Comparison of ENCODE assay signal across 14 cellular contexts in the genomic region with DNA sequence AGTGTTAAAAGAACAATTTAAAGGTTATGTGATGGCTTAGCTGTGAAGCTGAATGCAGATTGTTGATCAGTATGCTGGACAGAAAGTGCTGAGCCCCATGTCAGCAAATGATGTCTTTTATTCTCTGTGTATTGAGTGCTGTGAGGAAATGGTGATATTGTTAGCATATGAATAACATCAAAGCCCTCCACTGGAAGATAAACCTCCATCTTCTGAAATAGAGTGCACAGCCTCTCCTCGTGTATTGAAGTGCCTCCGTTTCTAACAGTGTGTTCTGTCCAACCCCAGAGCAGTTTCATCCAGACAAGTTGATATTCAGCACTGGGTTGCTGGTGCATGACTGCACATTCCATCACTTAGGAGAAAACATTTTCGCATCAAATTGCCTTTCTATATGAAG.
DNase-seq lines count a peak whose midpoint lies in the region; ATAC-seq, FAIRE-seq and TF ChIP-seq lines count a peak whose summit lies in the region.
"Had no signal": no experiment of that assay in that cellular context is flagged by ENCODE, and none has a peak within 500 bp of the region (broad histone marks: within the 10 kb centered on the region; RNA-seq: fewer than 3 reads in every experiment).

No MANE protein-coding gene starts in this region.

- H4K20me1 ChIP-seq in astrocyte (ENCODE audit: insufficient read depth, low read length), result no peaks in the 10 kb centered on the region

- H3K27me3 ChIP-seq in astrocyte (ENCODE audit: insufficient read depth, low read length) (no peaks in the 10 kb centered on the region), right cardiac atrium (ENCODE audit: control insufficient read depth, insufficient read depth) (no peaks in the 10 kb centered on the region), breast epithelium (no peaks in the 10 kb centered on the region)
- H3K27me3 ChIP-seq: neutrophil had no signal

- peaks cover 33% of the 10 kb centered on the region for H3K4me1 Mint-ChIP-seq in astrocyte (ENCODE audit: low read depth, unreplicated experiment)

- no peak overlapping the region for H3K4me3 Mint-ChIP-seq in astrocyte (ENCODE audit: unreplicated experiment)
- H3K4me3 Mint-ChIP-seq: activated naive CD4-positive, alpha-beta T cell treated with anti-CD3 and anti-CD28 coated beads for 36 hours; T-helper 1 cell treated with Interleukin-12 subunit alpha and Interleukin-12 subunit beta and Interleukin-4 antibody, amounts not matched to agents 30 μg/mL and 1 μg/mL, for 36 hours had no signal

- intact Hi-C loops in right cardiac atrium (cut with DNase I) (loop anchor here in 1 of 4 donors (10.0 kb wide), 1 partner anchor 50 kb away; no protein-coding TSS in a partner anchor), breast epithelium (cut with DNase I; ENCODE audit: low total_unique reads) (no loop called here)

- FAIRE-seq in astrocyte (lab: Jason Lieb, UNC), result peak; percentile 77
- no peak for FAIRE-seq in GM12892 (lab: Jason Lieb, UNC)

- H3K4me3 ChIP-seq in astrocyte (ENCODE audit: insufficient read depth, low read depth, low read length), result no peak overlapping the region
- H3K4me3 ChIP-seq in right cardiac atrium (ENCODE audit: low read length), result no peak overlapping the region
- no peak overlapping the region for H3K4me3 ChIP-seq in breast epithelium

- H3K9ac ChIP-seq in astrocyte (ENCODE audit: low read length), result peak overlapping the region; percentile 13

- DNase-seq in NCI-H2029 treated with DMSO at 0.1 percent for 48 hours (lab: John Stamatoyannopoulos, UW) (peak; percentile 13), NCI-H2029 (lab: John Stamatoyannopoulos, UW) (no peak), astrocyte (ENCODE audit: low read depth) (peak; percentile 30), right cardiac atrium (no peak), substantia nigra (lab: John Stamatoyannopoulos, UW) (peak in 5 of 49 donors; percentile 1 to 14 (median 11)), breast epithelium (ENCODE audit: low spot score in 2 of 2) (no peak), erythroblast (lab: John Stamatoyannopoulos, UW) (no peak), GM12892 (ENCODE audit: insufficient read length) (no peak)
- DNase-seq: activated CD4-positive, alpha-beta T cell treated with anti-CD3 and anti-CD28 coated beads, Interleukin-2, amount 50 U/mL, for 4 hours; activated naive CD4-positive, alpha-beta T cell treated with anti-CD3 and anti-CD28 coated beads for 36 hours; stimulated activated naive CD4-positive, alpha-beta T cell had no signal

- H3K27ac ChIP-seq in astrocyte (ENCODE audit: low read depth, low read length), result peak overlapping the region; percentile 58
- no peak overlapping the region for H3K27ac ChIP-seq in right cardiac atrium (ENCODE audit: low read length)
- peak overlapping the region; percentile 63 for H3K27ac ChIP-seq in substantia nigra (ENCODE audit: low read depth, low read length, poor library complexity, severe bottlenecking)
- peak overlapping the region in 1 of 2 donors; percentile 3 for H3K27ac ChIP-seq in breast epithelium
- H3K27ac ChIP-seq: 22Rv1, neutrophil had no signal

- H3K4me1 ChIP-seq in astrocyte (ENCODE audit: insufficient read depth, low read length) (peaks cover 36% of the 10 kb centered on the region), right cardiac atrium (ENCODE audit: control insufficient read depth, insufficient read depth, low read length) (no peaks in the 10 kb centered on the region), breast epithelium (no peaks in the 10 kb centered on the region)

- ATAC-seq in right cardiac atrium, result peak; percentile 46 to 67

- 36% methylated on average over 3 of the region's 3 CpGs for WGBS in right cardiac atrium

- no peaks in the 10 kb centered on the region for H3K27me3 Mint-ChIP-seq in astrocyte (ENCODE audit: low read depth, unreplicated experiment)

- no peak for TF ChIP-seq POLR2A in breast epithelium (IDR thresholded peaks at IDR 0.05)
- TF ChIP-seq POLR2A in erythroblast (IDR thresholded peaks at IDR 0.05; ENCODE audit: low read length), result no peak
- TF ChIP-seq POLR2A in GM12892 (IDR thresholded peaks at IDR 0.05; ENCODE audit: low read depth, low read length), result no peak

- no peaks in the 10 kb centered on the region for H3K36me3 Mint-ChIP-seq in astrocyte (ENCODE audit: low read depth, unreplicated experiment)

- H3K4me2 ChIP-seq in astrocyte (ENCODE audit: low read length), result peak overlapping the region; percentile 55

- H3K9me3 ChIP-seq in astrocyte (ENCODE audit: insufficient read depth, low read depth, low read length) (no peaks in the 10 kb centered on the region), right cardiac atrium (ENCODE audit: control insufficient read depth, low read length) (no peaks in the 10 kb centered on the region), breast epithelium (no peaks in the 10 kb centered on the region)
- H3K9me3 ChIP-seq: neutrophil had no signal

- no peak overlapping the region for H2AFZ ChIP-seq in astrocyte (ENCODE audit: low read depth, low read length)

- no peak for TF ChIP-seq CTCF in astrocyte (IDR thresholded peaks at IDR 0.05; ENCODE audit: insufficient read depth, low read depth, low read length)
- TF ChIP-seq CTCF in breast epithelium (IDR thresholded peaks at IDR 0.05), result no peak

- H3K79me2 ChIP-seq in astrocyte (ENCODE audit: insufficient read depth, low read length), result no peaks in the 10 kb centered on the region

- H3K36me3 ChIP-seq in astrocyte (ENCODE audit: insufficient read depth, low read length) (no peaks in the 10 kb centered on the region), breast epithelium (no peaks in the 10 kb centered on the region)
- H3K36me3 ChIP-seq: neutrophil had no signal

- peak overlapping the region; percentile 70 for H3K27ac Mint-ChIP-seq in astrocyte (ENCODE audit: unreplicated experiment)
- H3K27ac Mint-ChIP-seq: activated naive CD4-positive, alpha-beta T cell treated with anti-CD3 and anti-CD28 coated beads for 36 hours; T-helper 1 cell treated with Interleukin-12 subunit alpha and Interleukin-12 subunit beta and Interleukin-4 antibody, amounts not matched to agents 30 μg/mL and 1 μg/mL, for 36 hours had no signal

- H3K9me3 Mint-ChIP-seq in astrocyte (ENCODE audit: unreplicated experiment), result no peaks in the 10 kb centered on the region
- H3K9me3 Mint-ChIP-seq: activated naive CD4-positive, alpha-beta T cell treated with anti-CD3 and anti-CD28 coated beads for 36 hours; T-helper 1 cell treated with Interleukin-12 subunit alpha and Interleukin-12 subunit beta and Interleukin-4 antibody, amounts not matched to agents 30 μg/mL and 1 μg/mL, for 36 hours had no signal

Comparison
In these comparisons a context has a peak if more than half of its experiments do, and no peak if none do; other contexts are left out.
1. DNase-seq: peak in NCI-H2029 treated with DMSO at 0.1 percent for 48 hours (single experiment) and astrocyte (single experiment); none in NCI-H2029 (single experiment), right cardiac atrium (0 of 3), breast epithelium (0 of 2), erythroblast (0 of 2) and GM12892 (single experiment).